ENCODE assay signal across 8 cellular contexts in the genomic region with DNA sequence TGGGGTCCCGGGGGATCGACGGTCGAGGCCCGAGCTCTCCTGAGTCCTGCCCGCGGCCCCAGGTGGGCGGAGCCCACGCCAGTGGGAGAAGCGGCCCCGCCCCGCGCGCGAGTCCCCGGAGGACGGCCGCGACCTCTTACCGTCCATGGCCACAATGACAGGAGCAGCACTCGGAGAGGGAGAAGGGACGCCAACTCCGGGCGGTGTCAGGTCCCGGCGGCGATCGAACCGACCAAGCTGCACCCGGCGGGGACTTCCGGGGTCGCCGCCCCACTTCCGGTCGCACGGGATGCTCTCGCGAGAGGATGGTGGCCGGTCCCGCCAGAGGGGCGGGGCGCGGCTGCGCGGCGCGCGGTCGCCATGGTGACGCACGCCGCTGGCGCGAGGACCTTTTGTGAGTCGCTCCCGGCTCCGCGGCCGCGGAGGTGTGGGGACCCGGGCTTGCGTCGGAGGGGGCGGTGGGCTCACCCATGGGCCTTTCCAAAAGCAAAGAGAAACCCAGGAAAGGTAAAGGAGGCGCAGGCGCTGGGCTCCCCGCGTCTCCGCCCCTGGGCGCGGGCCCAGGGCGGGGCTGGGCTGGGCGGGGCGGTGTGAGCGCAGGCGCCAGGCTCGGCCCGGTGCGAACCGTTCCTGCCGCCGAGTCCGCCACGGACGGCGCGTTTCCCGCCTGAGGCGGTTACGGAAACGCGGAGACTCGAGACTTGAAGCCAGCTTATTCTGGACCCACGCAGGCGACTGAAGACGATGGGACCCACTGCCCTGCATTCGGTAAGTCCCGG.
DNase-seq lines count a peak whose midpoint lies in the region; ATAC-seq and TF ChIP-seq lines count a peak whose summit lies in the region.

A gene (minus strand): TSS at position 267 of the 779 bp plus-strand sequence. CDS start 120 bp downstream, at position 147.
A gene (plus strand): TSS at position 395 of the 779 bp plus-strand sequence. CDS start 76 bp downstream, at position 471.

- ATAC-seq in GM18909 (IDR thresholded peaks at IDR 0.05; ENCODE audit: poor library complexity, unreplicated experiment) (peak; percentile 91), HG03139 (IDR thresholded peaks at IDR 0.05; ENCODE audit: unreplicated experiment) (peak; percentile 72)

- TF ChIP-seq CTCF in AG09319 (IDR thresholded peaks at IDR 0.05; ENCODE audit: low read depth, low read length) = no peak

- DNase-seq in AG09319 (ENCODE audit: extremely low read depth, low read depth) (peak; percentile 59), NCI-H446 (lab: John Stamatoyannopoulos, UW) (peak; percentile 56 to 84), cerebellar cortex (ENCODE audit: low spot score) (peak; percentile 78), kidney glomerular epithelial cell (lab: John Stamatoyannopoulos, UW) (peak; percentile 72)
- peak; percentile 96 for DNase-seq in activated CD4-positive, CD25-positive, alpha-beta regulatory T cell treated with anti-CD3 and anti-CD28 coated beads, Interleukin-2, amount 50 U/mL, for 72 hours
- peak; percentile 87 to 91 for DNase-seq in stimulated activated CD4-positive, alpha-beta T cell treated with anti-CD3 and anti-CD28 coated beads, Interleukin-15, amount 100 ng/mL, for 48 hours (ENCODE audit: low read depth in 2 of 2)

Comparison
In these comparisons a context has a peak if more than half of its experiments do, and no peak if none do; other contexts are left out.
1. Peak in every context shown above with its lines: DNase-seq and ATAC-seq.